In the genomic region with DNA sequence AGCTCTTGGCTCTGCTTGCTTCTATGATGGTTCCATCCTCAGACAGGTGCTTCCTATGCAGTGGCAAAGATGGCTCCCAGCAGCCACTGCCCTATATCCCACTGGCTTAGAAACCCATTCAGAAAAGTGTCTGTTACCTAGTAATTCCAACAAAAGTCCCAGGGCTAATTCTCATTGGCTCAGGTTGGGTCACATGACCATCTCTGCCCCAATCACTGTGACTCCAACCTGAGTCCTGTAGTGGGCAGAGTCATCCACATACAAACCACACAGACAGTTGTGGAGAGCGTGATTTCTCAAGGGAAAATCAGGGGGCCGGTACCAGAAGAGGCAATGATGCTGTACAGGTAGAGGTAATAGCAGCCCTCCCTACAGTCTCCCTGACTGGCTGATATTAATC, we compare ENCODE assay signal across 20 cellular contexts.
DNase-seq lines count a peak whose midpoint lies in the region; ATAC-seq, FAIRE-seq and TF ChIP-seq lines count a peak whose summit lies in the region.
"Had no signal": no experiment of that assay in that cellular context is flagged by ENCODE, and none has a peak within 500 bp of the region (broad histone marks: within the 10 kb centered on the region; RNA-seq: fewer than 3 reads in every experiment).

No MANE protein-coding gene starts in this region.

- in situ Hi-C loops in K562 (cut with MboI): no loop called here

- H2AFZ ChIP-seq in Karpas-422 (ENCODE audit: low read length): no peak overlapping the region
- H2AFZ ChIP-seq in K562 (ENCODE audit: low read depth, low read length): no peak overlapping the region

- FAIRE-seq in A549 (lab: Jason Lieb, UNC): no peak
- no peak for FAIRE-seq in K562 (lab: Jason Lieb, UNC)
- FAIRE-seq: G401.6, GM12891 had no signal

- H3K36me3 ChIP-seq in BE2C (no peaks in the 10 kb centered on the region), Karpas-422 (ENCODE audit: insufficient read depth, low read length) (no peaks in the 10 kb centered on the region), K562 (ENCODE audit: control insufficient read depth, insufficient read depth, low read length) (no peaks in the 10 kb centered on the region), ovary (no peaks in the 10 kb centered on the region)
- H3K36me3 ChIP-seq: BLaER1, HAP-1 had no signal

- BruUV-seq in K562 (replicated peaks; lab: Mats Ljungman, UMichigan): no TSS peak

- H3K9me1 ChIP-seq in K562 (ENCODE audit: control insufficient read depth, insufficient read depth, low read length): no peaks in the 10 kb centered on the region

- H4K20me1 ChIP-seq in Karpas-422 (ENCODE audit: insufficient read depth, low read depth, low read length): no peaks in the 10 kb centered on the region
- H4K20me1 ChIP-seq in K562 (replicated peaks; ENCODE audit: control insufficient read depth, insufficient read depth, low read length): no peaks in the 10 kb centered on the region
- H4K20me1 ChIP-seq: BLaER1 had no signal

- H3K27ac ChIP-seq in A549 (no peak overlapping the region), Karpas-422 (ENCODE audit: low read length) (no peak overlapping the region), K562 (ENCODE audit: extremely low read depth, low read depth, low read length) (no peak overlapping the region), ovary (no peak overlapping the region)
- H3K27ac ChIP-seq: BLaER1, HL-60 had no signal

- 67% methylated on average over 2 of the region's 2 CpGs for WGBS in A549 (ENCODE audit: missing lambda C conversion rate)
- WGBS in K562 (ENCODE audit: insufficient coverage, low coverage, missing lambda C conversion rate): 0% methylated on average over 2 of the region's 2 CpGs
- WGBS in ovary, 3 donors: 92 to 96% (median 92%) methylated on average over 2 of the region's 2 CpGs

- H3K27me3 ChIP-seq in BE2C (no peaks in the 10 kb centered on the region), Karpas-422 (ENCODE audit: low read length) (no peaks in the 10 kb centered on the region), K562 (ENCODE audit: control insufficient read depth in 2 of 2, insufficient read depth in 2 of 2, low read length in 2 of 2) (no peaks in the 10 kb centered on the region), ovary (no peaks in the 10 kb centered on the region)
- H3K27me3 ChIP-seq: BLaER1 had no signal

- H3K4me1 ChIP-seq in A549 (no peaks in the 10 kb centered on the region), BE2C (no peaks in the 10 kb centered on the region), Karpas-422 (ENCODE audit: low read length) (no peaks in the 10 kb centered on the region), K562 (replicated peaks in 1 of 2; ENCODE audit: control insufficient read depth in 2 of 2, insufficient read depth in 2 of 2, low read length in 2 of 2) (no peaks in the 10 kb centered on the region; a peak in 1 of 5 replicates), ovary (ENCODE audit: insufficient read depth) (no peaks in the 10 kb centered on the region)
- H3K4me1 ChIP-seq: HAP-1 had no signal

- POLR2A ChIA-PET in A549 (lab: Yijun Ruan, JAX): no interaction called here
- POLR2A ChIA-PET in K562 (lab: Yijun Ruan, JAX): no interaction called here

- ATAC-seq in A549 (peak; percentile 36 to 70; a peak in 3 of 6 replicates), K562 (no peak)

- no peak for TF ChIP-seq POLR2A in A549 (IDR thresholded peaks at IDR 0.05; ENCODE audit: low read length)
- TF ChIP-seq POLR2A in K562 (conservative IDR thresholded peaks at IDR 0.05): no peak
- no peak for TF ChIP-seq POLR2A in ovary (IDR thresholded peaks at IDR 0.05)

- H3K4me3 ChIP-seq in A549: no peak overlapping the region
- no peak overlapping the region for H3K4me3 ChIP-seq in BE2C (ENCODE audit: low read depth, low read length)
- H3K4me3 ChIP-seq in Karpas-422 (ENCODE audit: low read length): no peak overlapping the region
- no peak overlapping the region for H3K4me3 ChIP-seq in K562
- H3K4me3 ChIP-seq in ovary: no peak overlapping the region
- H3K4me3 ChIP-seq: BLaER1, HAP-1 had no signal

- H3K79me2 ChIP-seq in Karpas-422 (ENCODE audit: low read length): no peaks in the 10 kb centered on the region
- H3K79me2 ChIP-seq in K562 (ENCODE audit: control insufficient read depth, insufficient read depth, low read length): no peaks in the 10 kb centered on the region

- TF ChIP-seq CTCF in A549 (IDR thresholded peaks at IDR 0.05) (no peak), BE2C (IDR thresholded peaks at IDR 0.05; ENCODE audit: low read depth, low read length) (no peak), K562 (IDR thresholded peaks at IDR 0.05 in 2 of 3, conservative IDR thresholded peaks at IDR 0.05 in 1 of 3; ENCODE audit: insufficient read depth in 2 of 3, low read depth in 1 of 3, low read length in 3 of 3) (no peak), ovary (IDR thresholded peaks at IDR 0.05) (no peak)

- H3K4me2 ChIP-seq in A549 (no peak overlapping the region), Karpas-422 (ENCODE audit: low read depth, low read length, poor library complexity, severe bottlenecking) (no peak overlapping the region), K562 (ENCODE audit: insufficient read depth, low read length) (no peak overlapping the region)
- H3K4me2 ChIP-seq: BLaER1 had no signal

- TF ChIP-seq RAD21 in A549 (conservative IDR thresholded peaks at IDR 0.05 in 1 of 2, IDR thresholded peaks at IDR 0.05 in 1 of 2) (no peak), K562 (CRISPR knock-in tag; conservative IDR thresholded peaks at IDR 0.05 in 1 of 2, IDR thresholded peaks at IDR 0.05 in 1 of 2) (no peak)

- CTCF ChIA-PET in A549 (lab: Yijun Ruan, JAX): no interaction called here
- CTCF ChIA-PET in K562 (lab: Yijun Ruan, JAX; ENCODE audit: low intra/inter-chr PET ratio): no interaction called here

- no peaks in the 10 kb centered on the region for H3K9me2 ChIP-seq in Karpas-422 (replicated peaks; ENCODE audit: insufficient read depth, low read length)

- TF ChIP-seq EP300 in A549 (IDR thresholded peaks at IDR 0.05): no peak
- no peak for TF ChIP-seq EP300 in K562 (IDR thresholded peaks at IDR 0.05; ENCODE audit: low read length)
- no peak for TF ChIP-seq EP300 in ovary (IDR thresholded peaks at IDR 0.05)

- no peak for DNase-seq in A549 (ENCODE audit: low read depth in 1 of 2, low spot score in 1 of 2)
- DNase-seq in BE2C: peak; percentile 16
- DNase-seq in Karpas-422: peak; percentile 44
- DNase-seq in K562 (ENCODE audit: extremely low read depth in 1 of 4, low spot score in 3 of 4): peak in 1 of 4 experiments; percentile 21
- DNase-seq in LoVo (ENCODE audit: low spot score): no peak
- DNase-seq in ovary: no peak
- DNase-seq in posterior vena cava (ENCODE audit: low spot score): no peak
- no peak for DNase-seq in NCI-H1436 treated with DMSO at 0.1 percent for 48 hours (lab: John Stamatoyannopoulos, UW)
- DNase-seq: CD8-positive, alpha-beta memory T cell; DMS153; DMS79 treated with DMSO at 0.1 percent for 48 hours; EL; GOT3; HFFc6; KG1 had no signal

- intact Hi-C loops in K562 (cut with micrococcal nuclease): no loop called here
- intact Hi-C loops in ovary (cut with DNase I): no loop called here
- intact Hi-C loops in posterior vena cava (cut with DNase I): no loop called here

- no peak overlapping the region for H3K9ac ChIP-seq in Karpas-422 (ENCODE audit: low read length)
- H3K9ac ChIP-seq in K562 (ENCODE audit: insufficient read depth in 1 of 2, low read depth in 2 of 2, low read length in 2 of 2): no peak overlapping the region
- H3K9ac ChIP-seq: BLaER1 had no signal

- H3K9me3 ChIP-seq in A549 (no peaks in the 10 kb centered on the region), BE2C (no peaks in the 10 kb centered on the region; the same call in 1 of the 2 replicates), Karpas-422 (ENCODE audit: low read length) (no peaks in the 10 kb centered on the region), K562 (replicated peaks; ENCODE audit: control insufficient read depth, insufficient read depth, low read depth, low read length) (no peaks in the 10 kb centered on the region), ovary (no peaks in the 10 kb centered on the region)
- H3K9me3 ChIP-seq: BLaER1, HAP-1 had no signal

TF ChIP-seq in A549, 52 proteins besides CTCF, POLR2A, EP300 and RAD21:
- no peak for TF ChIP-seq HOXB5 (CRISPR knock-in tag; IDR thresholded peaks at IDR 0.05)
- no peak for TF ChIP-seq TP53 (CRISPR knock-in tag; IDR thresholded peaks at IDR 0.05)
- TF ChIP-seq, protein P1, sequence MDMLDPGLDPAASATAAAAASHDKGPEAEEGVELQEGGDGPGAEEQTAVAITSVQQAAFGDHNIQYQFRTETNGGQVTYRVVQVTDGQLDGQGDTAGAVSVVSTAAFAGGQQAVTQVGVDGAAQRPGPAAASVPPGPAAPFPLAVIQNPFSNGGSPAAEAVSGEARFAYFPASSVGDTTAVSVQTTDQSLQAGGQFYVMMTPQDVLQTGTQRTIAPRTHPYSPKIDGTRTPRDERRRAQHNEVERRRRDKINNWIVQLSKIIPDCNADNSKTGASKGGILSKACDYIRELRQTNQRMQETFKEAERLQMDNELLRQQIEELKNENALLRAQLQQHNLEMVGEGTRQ (IDR thresholded peaks at IDR 0.05): 0 out of 2 replicates have a peak, but pooled peaks have one; percentile 33
- TF ChIP-seq CBX8 (IDR thresholded peaks at IDR 0.05): no peak
- TF ChIP-seq HEYL (CRISPR knock-in tag; IDR thresholded peaks at IDR 0.05): no peak
- no peak for TF ChIP-seq HOXA7 (CRISPR knock-in tag; IDR thresholded peaks at IDR 0.05)

TF ChIP-seq in K562, 482 proteins besides CTCF, POLR2A, EP300 and RAD21:
- TF ChIP-seq, protein P2, sequence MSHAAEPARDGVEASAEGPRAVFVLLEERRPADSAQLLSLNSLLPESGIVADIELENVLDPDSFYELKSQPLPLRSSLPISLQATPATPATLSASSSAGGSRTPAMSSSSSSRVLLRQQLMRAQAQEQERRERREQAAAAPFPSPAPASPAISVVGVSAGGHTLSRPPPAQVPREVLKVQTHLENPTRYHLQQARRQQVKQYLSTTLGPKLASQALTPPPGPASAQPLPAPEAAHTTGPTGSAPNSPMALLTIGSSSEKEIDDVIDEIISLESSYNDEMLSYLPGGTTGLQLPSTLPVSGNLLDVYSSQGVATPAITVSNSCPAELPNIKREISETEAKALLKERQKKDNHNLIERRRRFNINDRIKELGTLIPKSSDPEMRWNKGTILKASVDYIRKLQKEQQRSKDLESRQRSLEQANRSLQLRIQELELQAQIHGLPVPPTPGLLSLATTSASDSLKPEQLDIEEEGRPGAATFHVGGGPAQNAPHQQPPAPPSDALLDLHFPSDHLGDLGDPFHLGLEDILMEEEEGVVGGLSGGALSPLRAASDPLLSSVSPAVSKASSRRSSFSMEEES (CRISPR knock-in tag; IDR thresholded peaks at IDR 0.05): peak; percentile 40
- no peak for TF ChIP-seq ZFPM2 (CRISPR knock-in tag; IDR thresholded peaks at IDR 0.05)
- TF ChIP-seq, protein P1 (CRISPR knock-in tag; IDR thresholded peaks at IDR 0.05): peak; percentile 47

Comparison
In these comparisons a context has a peak if more than half of its experiments do, and no peak if none do; other contexts are left out.
1. DNase-seq: peak in BE2C (single experiment) and Karpas-422 (single experiment); none in A549 (0 of 2), LoVo (single experiment), ovary (0 of 5), posterior vena cava (single experiment) and NCI-H1436 treated with DMSO at 0.1 percent for 48 hours (single experiment).